In the genomic region with DNA sequence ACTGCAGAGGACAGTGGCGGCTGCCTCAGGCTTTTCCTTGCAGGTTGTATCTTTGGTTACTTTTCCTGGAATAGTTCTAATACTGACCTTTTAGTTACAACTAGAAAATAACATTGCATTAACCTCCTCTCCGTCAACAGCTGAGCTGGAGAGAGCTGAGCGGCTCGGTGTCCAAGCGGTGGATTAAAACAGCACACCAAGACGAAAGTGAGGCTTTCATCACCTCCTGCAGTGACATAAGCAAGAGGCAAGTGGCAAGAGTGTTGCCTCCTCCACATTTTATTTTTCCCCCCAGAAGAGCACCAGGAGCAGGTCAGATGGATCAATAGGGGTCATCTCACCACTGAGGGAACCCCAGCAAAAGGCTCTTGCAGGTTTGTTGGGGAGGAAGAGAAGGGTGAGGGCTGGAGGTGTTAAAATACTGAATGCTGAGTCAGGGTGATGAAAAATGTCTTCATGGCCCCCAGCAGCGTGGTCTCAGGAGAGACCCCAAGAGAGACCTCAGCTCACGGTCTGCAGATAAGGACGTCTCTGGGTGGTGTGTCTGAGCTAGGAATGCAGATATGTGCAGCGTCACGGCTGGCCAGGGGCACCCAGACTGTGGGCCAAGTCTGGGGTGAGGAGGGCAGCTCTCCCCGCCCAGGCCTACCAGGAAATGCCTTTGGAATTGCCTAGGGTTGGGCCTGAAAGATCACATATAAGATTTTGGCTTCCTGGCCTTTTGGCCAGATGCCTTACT, we compare ENCODE assay signal across 1 cellular context.
TF ChIP-seq lines count a peak whose summit lies in the region.

No MANE protein-coding gene starts in this region.

TF ChIP-seq in GM23338, 12 proteins besides CTCF, POLR2A, EP300 and RAD21 (continued from another document):
- TF ChIP-seq, protein P1, sequence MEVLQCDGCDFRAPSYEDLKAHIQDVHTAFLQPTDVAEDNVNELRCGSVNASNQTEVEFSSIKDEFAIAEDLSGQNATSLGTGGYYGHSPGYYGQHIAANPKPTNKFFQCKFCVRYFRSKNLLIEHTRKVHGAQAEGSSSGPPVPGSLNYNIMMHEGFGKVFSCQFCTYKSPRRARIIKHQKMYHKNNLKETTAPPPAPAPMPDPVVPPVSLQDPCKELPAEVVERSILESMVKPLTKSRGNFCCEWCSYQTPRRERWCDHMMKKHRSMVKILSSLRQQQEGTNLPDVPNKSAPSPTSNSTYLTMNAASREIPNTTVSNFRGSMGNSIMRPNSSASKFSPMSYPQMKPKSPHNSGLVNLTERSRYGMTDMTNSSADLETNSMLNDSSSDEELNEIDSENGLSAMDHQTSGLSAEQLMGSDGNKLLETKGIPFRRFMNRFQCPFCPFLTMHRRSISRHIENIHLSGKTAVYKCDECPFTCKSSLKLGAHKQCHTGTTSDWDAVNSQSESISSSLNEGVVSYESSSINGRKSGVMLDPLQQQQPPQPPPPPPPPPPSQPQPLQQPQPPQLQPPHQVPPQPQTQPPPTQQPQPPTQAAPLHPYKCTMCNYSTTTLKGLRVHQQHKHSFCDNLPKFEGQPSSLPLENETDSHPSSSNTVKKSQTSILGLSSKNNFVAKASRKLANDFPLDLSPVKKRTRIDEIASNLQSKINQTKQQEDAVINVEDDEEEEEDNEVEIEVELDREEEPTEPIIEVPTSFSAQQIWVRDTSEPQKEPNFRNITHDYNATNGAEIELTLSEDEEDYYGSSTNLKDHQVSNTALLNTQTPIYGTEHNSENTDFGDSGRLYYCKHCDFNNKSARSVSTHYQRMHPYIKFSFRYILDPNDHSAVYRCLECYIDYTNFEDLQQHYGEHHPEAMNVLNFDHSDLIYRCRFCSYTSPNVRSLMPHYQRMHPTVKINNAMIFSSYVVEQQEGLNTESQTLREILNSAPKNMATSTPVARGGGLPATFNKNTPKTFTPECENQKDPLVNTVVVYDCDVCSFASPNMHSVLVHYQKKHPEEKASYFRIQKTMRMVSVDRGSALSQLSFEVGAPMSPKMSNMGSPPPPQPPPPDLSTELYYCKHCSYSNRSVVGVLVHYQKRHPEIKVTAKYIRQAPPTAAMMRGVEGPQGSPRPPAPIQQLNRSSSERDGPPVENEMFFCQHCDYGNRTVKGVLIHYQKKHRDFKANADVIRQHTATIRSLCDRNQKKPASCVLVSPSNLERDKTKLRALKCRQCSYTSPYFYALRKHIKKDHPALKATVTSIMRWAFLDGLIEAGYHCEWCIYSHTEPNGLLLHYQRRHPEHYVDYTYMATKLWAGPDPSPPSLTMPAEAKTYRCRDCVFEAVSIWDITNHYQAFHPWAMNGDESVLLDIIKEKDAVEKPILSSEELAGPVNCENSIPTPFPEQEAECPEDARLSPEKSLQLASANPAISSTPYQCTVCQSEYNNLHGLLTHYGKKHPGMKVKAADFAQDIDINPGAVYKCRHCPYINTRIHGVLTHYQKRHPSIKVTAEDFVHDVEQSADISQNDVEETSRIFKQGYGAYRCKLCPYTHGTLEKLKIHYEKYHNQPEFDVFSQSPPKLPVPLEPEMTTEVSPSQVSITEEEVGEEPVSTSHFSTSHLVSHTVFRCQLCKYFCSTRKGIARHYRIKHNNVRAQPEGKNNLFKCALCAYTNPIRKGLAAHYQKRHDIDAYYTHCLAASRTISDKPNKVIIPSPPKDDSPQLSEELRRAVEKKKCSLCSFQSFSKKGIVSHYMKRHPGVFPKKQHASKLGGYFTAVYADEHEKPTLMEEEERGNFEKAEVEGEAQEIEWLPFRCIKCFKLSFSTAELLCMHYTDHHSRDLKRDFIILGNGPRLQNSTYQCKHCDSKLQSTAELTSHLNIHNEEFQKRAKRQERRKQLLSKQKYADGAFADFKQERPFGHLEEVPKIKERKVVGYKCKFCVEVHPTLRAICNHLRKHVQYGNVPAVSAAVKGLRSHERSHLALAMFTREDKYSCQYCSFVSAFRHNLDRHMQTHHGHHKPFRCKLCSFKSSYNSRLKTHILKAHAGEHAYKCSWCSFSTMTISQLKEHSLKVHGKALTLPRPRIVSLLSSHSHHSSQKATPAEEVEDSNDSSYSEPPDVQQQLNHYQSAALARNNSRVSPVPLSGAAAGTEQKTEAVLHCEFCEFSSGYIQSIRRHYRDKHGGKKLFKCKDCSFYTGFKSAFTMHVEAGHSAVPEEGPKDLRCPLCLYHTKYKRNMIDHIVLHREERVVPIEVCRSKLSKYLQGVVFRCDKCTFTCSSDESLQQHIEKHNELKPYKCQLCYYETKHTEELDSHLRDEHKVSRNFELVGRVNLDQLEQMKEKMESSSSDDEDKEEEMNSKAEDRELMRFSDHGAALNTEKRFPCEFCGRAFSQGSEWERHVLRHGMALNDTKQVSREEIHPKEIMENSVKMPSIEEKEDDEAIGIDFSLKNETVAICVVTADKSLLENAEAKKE (CRISPR knock-in tag; IDR thresholded peaks at IDR 0.05) = no peak
- TF ChIP-seq EZH2phosphoT487 (IDR thresholded peaks at IDR 0.05; ENCODE audit: unreplicated experiment) (no peak), JUNB (IDR thresholded peaks at IDR 0.05; ENCODE audit: unreplicated experiment) (no peak), EZH2 (IDR thresholded peaks at IDR 0.05; ENCODE audit: low read depth, unreplicated experiment) (no peak), ZNF114 (CRISPR knock-in tag; IDR thresholded peaks at IDR 0.05) (no peak), NANOG (IDR thresholded peaks at IDR 0.05; ENCODE audit: borderline replicate concordance) (no peak), STAT1 (IDR thresholded peaks at IDR 0.05; ENCODE audit: unreplicated experiment) (no peak), CREB1 (CRISPR knock-in tag; IDR thresholded peaks at IDR 0.05; ENCODE audit: low read depth) (no peak), ZNF331 (CRISPR knock-in tag; IDR thresholded peaks at IDR 0.05; ENCODE audit: low read depth) (no peak)
- TF ChIP-seq, protein P2, sequence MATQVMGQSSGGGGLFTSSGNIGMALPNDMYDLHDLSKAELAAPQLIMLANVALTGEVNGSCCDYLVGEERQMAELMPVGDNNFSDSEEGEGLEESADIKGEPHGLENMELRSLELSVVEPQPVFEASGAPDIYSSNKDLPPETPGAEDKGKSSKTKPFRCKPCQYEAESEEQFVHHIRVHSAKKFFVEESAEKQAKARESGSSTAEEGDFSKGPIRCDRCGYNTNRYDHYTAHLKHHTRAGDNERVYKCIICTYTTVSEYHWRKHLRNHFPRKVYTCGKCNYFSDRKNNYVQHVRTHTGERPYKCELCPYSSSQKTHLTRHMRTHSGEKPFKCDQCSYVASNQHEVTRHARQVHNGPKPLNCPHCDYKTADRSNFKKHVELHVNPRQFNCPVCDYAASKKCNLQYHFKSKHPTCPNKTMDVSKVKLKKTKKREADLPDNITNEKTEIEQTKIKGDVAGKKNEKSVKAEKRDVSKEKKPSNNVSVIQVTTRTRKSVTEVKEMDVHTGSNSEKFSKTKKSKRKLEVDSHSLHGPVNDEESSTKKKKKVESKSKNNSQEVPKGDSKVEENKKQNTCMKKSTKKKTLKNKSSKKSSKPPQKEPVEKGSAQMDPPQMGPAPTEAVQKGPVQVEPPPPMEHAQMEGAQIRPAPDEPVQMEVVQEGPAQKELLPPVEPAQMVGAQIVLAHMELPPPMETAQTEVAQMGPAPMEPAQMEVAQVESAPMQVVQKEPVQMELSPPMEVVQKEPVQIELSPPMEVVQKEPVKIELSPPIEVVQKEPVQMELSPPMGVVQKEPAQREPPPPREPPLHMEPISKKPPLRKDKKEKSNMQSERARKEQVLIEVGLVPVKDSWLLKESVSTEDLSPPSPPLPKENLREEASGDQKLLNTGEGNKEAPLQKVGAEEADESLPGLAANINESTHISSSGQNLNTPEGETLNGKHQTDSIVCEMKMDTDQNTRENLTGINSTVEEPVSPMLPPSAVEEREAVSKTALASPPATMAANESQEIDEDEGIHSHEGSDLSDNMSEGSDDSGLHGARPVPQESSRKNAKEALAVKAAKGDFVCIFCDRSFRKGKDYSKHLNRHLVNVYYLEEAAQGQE (IDR thresholded peaks at IDR 0.05; ENCODE audit: unreplicated experiment) = no peak
- TF ChIP-seq, protein P3, sequence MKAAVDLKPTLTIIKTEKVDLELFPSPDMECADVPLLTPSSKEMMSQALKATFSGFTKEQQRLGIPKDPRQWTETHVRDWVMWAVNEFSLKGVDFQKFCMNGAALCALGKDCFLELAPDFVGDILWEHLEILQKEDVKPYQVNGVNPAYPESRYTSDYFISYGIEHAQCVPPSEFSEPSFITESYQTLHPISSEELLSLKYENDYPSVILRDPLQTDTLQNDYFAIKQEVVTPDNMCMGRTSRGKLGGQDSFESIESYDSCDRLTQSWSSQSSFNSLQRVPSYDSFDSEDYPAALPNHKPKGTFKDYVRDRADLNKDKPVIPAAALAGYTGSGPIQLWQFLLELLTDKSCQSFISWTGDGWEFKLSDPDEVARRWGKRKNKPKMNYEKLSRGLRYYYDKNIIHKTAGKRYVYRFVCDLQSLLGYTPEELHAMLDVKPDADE (IDR thresholded peaks at IDR 0.05) = no peak
